1 cellular context compared by ENCODE assay signal in genomic region chr2:70248145-70248809, GRCh38.
TF ChIP-seq lines count a peak whose summit lies in the region.

Gene TIA1 (minus strand): TSS chr2:70248628. CDS start chr2:70248430, 198 bp downstream.

TF ChIP-seq in HepG2, 621 proteins besides CTCF, POLR2A, EP300 and RAD21 (continued from another document and continues in another):
- peak; percentile 94; the same call in 1 of the 2 replicates for TF ChIP-seq ZNF350 (CRISPR knock-in tag; IDR thresholded peaks at IDR 0.05; ENCODE audit: borderline replicate concordance, low read depth)
- TF ChIP-seq TCF12 (IDR thresholded peaks at IDR 0.05), result no peak
- peak; percentile 65; the same call in 1 of the 2 replicates for TF ChIP-seq TCF12 (CRISPR knock-in tag; IDR thresholded peaks at IDR 0.05)
- no peak for TF ChIP-seq REL (CRISPR knock-in tag; conservative IDR thresholded peaks at IDR 0.05)
- no peak for TF ChIP-seq ZFP37 (CRISPR knock-in tag; IDR thresholded peaks at IDR 0.05; ENCODE audit: borderline replicate concordance)
- TF ChIP-seq CEBPB (IDR thresholded peaks at IDR 0.05; ENCODE audit: borderline replicate concordance, low read depth, low read length), result peak; percentile 64; the same call in 1 of the 2 replicates
- TF ChIP-seq, protein P1, sequence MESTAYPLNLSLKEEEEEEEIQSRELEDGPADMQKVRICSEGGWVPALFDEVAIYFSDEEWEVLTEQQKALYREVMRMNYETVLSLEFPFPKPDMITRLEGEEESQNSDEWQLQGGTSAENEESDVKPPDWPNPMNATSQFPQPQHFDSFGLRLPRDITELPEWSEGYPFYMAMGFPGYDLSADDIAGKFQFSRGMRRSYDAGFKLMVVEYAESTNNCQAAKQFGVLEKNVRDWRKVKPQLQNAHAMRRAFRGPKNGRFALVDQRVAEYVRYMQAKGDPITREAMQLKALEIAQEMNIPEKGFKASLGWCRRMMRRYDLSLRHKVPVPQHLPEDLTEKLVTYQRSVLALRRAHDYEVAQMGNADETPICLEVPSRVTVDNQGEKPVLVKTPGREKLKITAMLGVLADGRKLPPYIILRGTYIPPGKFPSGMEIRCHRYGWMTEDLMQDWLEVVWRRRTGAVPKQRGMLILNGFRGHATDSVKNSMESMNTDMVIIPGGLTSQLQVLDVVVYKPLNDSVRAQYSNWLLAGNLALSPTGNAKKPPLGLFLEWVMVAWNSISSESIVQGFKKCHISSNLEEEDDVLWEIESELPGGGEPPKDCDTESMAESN (CRISPR knock-in tag; conservative IDR thresholded peaks at IDR 0.05), result peak; percentile 76
- TF ChIP-seq TCF7 (IDR thresholded peaks at IDR 0.05; ENCODE audit: low read depth), result no peak
- no peak for TF ChIP-seq E2F2 (CRISPR knock-in tag; IDR thresholded peaks at IDR 0.05; ENCODE audit: borderline replicate concordance)
- no peak for TF ChIP-seq NFE2L2 (IDR thresholded peaks at IDR 0.05; ENCODE audit: low read length)
- TF ChIP-seq SIN3A (IDR thresholded peaks at IDR 0.05; ENCODE audit: borderline replicate concordance, low read depth, low read length), result peak; percentile 62; the same call in 1 of the 2 replicates
- TF ChIP-seq RARA (CRISPR knock-in tag; IDR thresholded peaks at IDR 0.05), result peak; percentile 31; the same call in 1 of the 2 replicates
- TF ChIP-seq ZNF225 (CRISPR knock-in tag; IDR thresholded peaks at IDR 0.05), result peak; percentile 95
- peak; percentile 66; the same call in 1 of the 2 replicates for TF ChIP-seq MED1 (CRISPR knock-in tag; IDR thresholded peaks at IDR 0.05)
- TF ChIP-seq ZNF678 (CRISPR knock-in tag; IDR thresholded peaks at IDR 0.05), result peak; percentile 88; the same call in 1 of the 2 replicates
- no peak for TF ChIP-seq THYN1 (CRISPR knock-in tag; IDR thresholded peaks at IDR 0.05; ENCODE audit: borderline replicate concordance, low read depth)
- no peak for TF ChIP-seq RFX1 (IDR thresholded peaks at IDR 0.05)
- peak; percentile 58; the same call in 1 of the 2 replicates for TF ChIP-seq CBX5 (CRISPR knock-in tag; IDR thresholded peaks at IDR 0.05; ENCODE audit: borderline replicate concordance)
- 0 out of 2 replicates have a peak, but pooled peaks have one; percentile 83 for TF ChIP-seq ZBTB20 (CRISPR knock-in tag; IDR thresholded peaks at IDR 0.05; ENCODE audit: borderline replicate concordance, low read depth)
- TF ChIP-seq ZBTB38 (CRISPR knock-in tag; IDR thresholded peaks at IDR 0.05), result peak; percentile 90
- TF ChIP-seq NFE2 (CRISPR knock-in tag; IDR thresholded peaks at IDR 0.05), result no peak
- TF ChIP-seq ZNF749 (CRISPR knock-in tag; IDR thresholded peaks at IDR 0.05; ENCODE audit: borderline replicate concordance), result no peak; the same call in 1 of the 2 replicates
- TF ChIP-seq ZNF34 (CRISPR knock-in tag; IDR thresholded peaks at IDR 0.05; ENCODE audit: borderline replicate concordance), result peak; percentile 45; the same call in 1 of the 2 replicates
- TF ChIP-seq KDM3A (CRISPR knock-in tag; IDR thresholded peaks at IDR 0.05; ENCODE audit: low read depth), result peak; percentile 86
- TF ChIP-seq SPEN (CRISPR knock-in tag; IDR thresholded peaks at IDR 0.05; ENCODE audit: low read depth), result peak; percentile 79
- TF ChIP-seq XRCC5 (optimal IDR thresholded peaks at IDR 0.05; ENCODE audit: low read length), result peak; percentile 19
- TF ChIP-seq FOXC1 (CRISPR knock-in tag; IDR thresholded peaks at IDR 0.05; ENCODE audit: borderline replicate concordance), result peak; percentile 81; the same call in 1 of the 2 replicates
- peak; percentile 47; the same call in 1 of the 2 replicates for TF ChIP-seq ZNF430 (CRISPR knock-in tag; IDR thresholded peaks at IDR 0.05)
- peak; percentile 59; the same call in 1 of the 2 replicates for TF ChIP-seq THAP11 (CRISPR knock-in tag; IDR thresholded peaks at IDR 0.05)
- TF ChIP-seq, protein P2, sequence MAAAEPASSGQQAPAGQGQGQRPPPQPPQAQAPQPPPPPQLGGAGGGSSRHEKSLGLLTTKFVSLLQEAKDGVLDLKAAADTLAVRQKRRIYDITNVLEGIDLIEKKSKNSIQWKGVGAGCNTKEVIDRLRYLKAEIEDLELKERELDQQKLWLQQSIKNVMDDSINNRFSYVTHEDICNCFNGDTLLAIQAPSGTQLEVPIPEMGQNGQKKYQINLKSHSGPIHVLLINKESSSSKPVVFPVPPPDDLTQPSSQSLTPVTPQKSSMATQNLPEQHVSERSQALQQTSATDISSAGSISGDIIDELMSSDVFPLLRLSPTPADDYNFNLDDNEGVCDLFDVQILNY (CRISPR knock-in tag; conservative IDR thresholded peaks at IDR 0.05), result peak; percentile 61; the same call in 1 of the 2 replicates
- peak; percentile 79; the same call in 1 of the 2 replicates for TF ChIP-seq ZNF709 (CRISPR knock-in tag; IDR thresholded peaks at IDR 0.05)
- peak; percentile 70 for TF ChIP-seq MAX (IDR thresholded peaks at IDR 0.05)
- TF ChIP-seq, protein P3, sequence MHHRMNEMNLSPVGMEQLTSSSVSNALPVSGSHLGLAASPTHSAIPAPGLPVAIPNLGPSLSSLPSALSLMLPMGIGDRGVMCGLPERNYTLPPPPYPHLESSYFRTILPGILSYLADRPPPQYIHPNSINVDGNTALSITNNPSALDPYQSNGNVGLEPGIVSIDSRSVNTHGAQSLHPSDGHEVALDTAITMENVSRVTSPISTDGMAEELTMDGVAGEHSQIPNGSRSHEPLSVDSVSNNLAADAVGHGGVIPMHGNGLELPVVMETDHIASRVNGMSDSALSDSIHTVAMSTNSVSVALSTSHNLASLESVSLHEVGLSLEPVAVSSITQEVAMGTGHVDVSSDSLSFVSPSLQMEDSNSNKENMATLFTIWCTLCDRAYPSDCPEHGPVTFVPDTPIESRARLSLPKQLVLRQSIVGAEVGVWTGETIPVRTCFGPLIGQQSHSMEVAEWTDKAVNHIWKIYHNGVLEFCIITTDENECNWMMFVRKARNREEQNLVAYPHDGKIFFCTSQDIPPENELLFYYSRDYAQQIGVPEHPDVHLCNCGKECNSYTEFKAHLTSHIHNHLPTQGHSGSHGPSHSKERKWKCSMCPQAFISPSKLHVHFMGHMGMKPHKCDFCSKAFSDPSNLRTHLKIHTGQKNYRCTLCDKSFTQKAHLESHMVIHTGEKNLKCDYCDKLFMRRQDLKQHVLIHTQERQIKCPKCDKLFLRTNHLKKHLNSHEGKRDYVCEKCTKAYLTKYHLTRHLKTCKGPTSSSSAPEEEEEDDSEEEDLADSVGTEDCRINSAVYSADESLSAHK (CRISPR knock-in tag; IDR thresholded peaks at IDR 0.05; ENCODE audit: borderline replicate concordance), result 0 out of 2 replicates have a peak, but pooled peaks have one; percentile 51
- TF ChIP-seq STAG1 (CRISPR knock-in tag; IDR thresholded peaks at IDR 0.05), result no peak
- TF ChIP-seq, protein P4, sequence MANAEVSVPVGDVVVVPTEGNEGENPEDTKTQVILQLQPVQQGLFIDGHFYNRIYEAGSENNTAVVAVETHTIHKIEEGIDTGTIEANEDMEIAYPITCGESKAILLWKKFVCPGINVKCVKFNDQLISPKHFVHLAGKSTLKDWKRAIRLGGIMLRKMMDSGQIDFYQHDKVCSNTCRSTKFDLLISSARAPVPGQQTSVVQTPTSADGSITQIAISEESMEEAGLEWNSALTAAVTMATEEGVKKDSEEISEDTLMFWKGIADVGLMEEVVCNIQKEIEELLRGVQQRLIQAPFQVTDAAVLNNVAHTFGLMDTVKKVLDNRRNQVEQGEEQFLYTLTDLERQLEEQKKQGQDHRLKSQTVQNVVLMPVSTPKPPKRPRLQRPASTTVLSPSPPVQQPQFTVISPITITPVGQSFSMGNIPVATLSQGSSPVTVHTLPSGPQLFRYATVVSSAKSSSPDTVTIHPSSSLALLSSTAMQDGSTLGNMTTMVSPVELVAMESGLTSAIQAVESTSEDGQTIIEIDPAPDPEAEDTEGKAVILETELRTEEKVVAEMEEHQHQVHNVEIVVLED (CRISPR knock-in tag; IDR thresholded peaks at IDR 0.05; ENCODE audit: borderline replicate concordance), result peak; percentile 69; the same call in 1 of the 2 replicates
- TF ChIP-seq NFIB (CRISPR knock-in tag; IDR thresholded peaks at IDR 0.05; ENCODE audit: borderline replicate concordance), result no peak
- TF ChIP-seq, protein P5, sequence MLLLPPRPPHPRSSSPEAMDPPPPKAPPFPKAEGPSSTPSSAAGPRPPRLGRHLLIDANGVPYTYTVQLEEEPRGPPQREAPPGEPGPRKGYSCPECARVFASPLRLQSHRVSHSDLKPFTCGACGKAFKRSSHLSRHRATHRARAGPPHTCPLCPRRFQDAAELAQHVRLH (CRISPR knock-in tag; IDR thresholded peaks at IDR 0.05; ENCODE audit: borderline replicate concordance, low read depth), result peak; percentile 87; the same call in 1 of the 2 replicates
- TF ChIP-seq RNF2 (conservative IDR thresholded peaks at IDR 0.05; ENCODE audit: low read depth), result 0 out of 2 replicates have a peak, but pooled peaks have one; percentile 23
- TF ChIP-seq ATF4 (CRISPR knock-in tag; IDR thresholded peaks at IDR 0.05), result no peak
- TF ChIP-seq ZBTB7A (CRISPR knock-in tag; IDR thresholded peaks at IDR 0.05), result 0 out of 2 replicates have a peak, but pooled peaks have one; percentile 62
- TF ChIP-seq HCFC1 (IDR thresholded peaks at IDR 0.05; ENCODE audit: low read depth, low read length), result no peak
- TF ChIP-seq ZNF124 (CRISPR knock-in tag; IDR thresholded peaks at IDR 0.05), result no peak
- TF ChIP-seq PAWR (CRISPR knock-in tag; IDR thresholded peaks at IDR 0.05; ENCODE audit: borderline replicate concordance), result no peak; the same call in 1 of the 2 replicates
- TF ChIP-seq JUNB (CRISPR knock-in tag; IDR thresholded peaks at IDR 0.05; ENCODE audit: borderline replicate concordance), result no peak
- TF ChIP-seq RCOR2 (CRISPR knock-in tag; IDR thresholded peaks at IDR 0.05), result 0 out of 2 replicates have a peak, but pooled peaks have one; percentile 21
- no peak for TF ChIP-seq PREB (CRISPR knock-in tag; IDR thresholded peaks at IDR 0.05)
- TF ChIP-seq MYNN (CRISPR knock-in tag; IDR thresholded peaks at IDR 0.05; ENCODE audit: low read depth), result 0 out of 2 replicates have a peak, but pooled peaks have one; percentile 15
- no peak for TF ChIP-seq SP1 (IDR thresholded peaks at IDR 0.05)
- TF ChIP-seq SP1 (CRISPR knock-in tag; IDR thresholded peaks at IDR 0.05), result peak; percentile 38; the same call in 1 of the 2 replicates
- peak; percentile 54; the same call in 1 of the 2 replicates for TF ChIP-seq BCL3 (CRISPR knock-in tag; IDR thresholded peaks at IDR 0.05)
- no peak for TF ChIP-seq KAT2B (IDR thresholded peaks at IDR 0.05; ENCODE audit: borderline replicate concordance, low read depth, low read length)
- peak; percentile 81; the same call in 1 of the 2 replicates for TF ChIP-seq ZNF354B (CRISPR knock-in tag; IDR thresholded peaks at IDR 0.05)
- peak; percentile 72; the same call in 1 of the 2 replicates for TF ChIP-seq CCDC6 (CRISPR knock-in tag; IDR thresholded peaks at IDR 0.05)
- TF ChIP-seq GTF2F1 (IDR thresholded peaks at IDR 0.05; ENCODE audit: low read length), result no peak
- TF ChIP-seq SUZ12 (IDR thresholded peaks at IDR 0.05; ENCODE audit: low read depth, low read length), result no peak
- TF ChIP-seq FUBP1 (CRISPR knock-in tag; IDR thresholded peaks at IDR 0.05; ENCODE audit: borderline replicate concordance), result no peak
- TF ChIP-seq BRCA1 (CRISPR knock-in tag; IDR thresholded peaks at IDR 0.05), result peak; percentile 54; the same call in 1 of the 2 replicates
- no peak; the same call in 1 of the 2 replicates for TF ChIP-seq ZZZ3 (CRISPR knock-in tag; IDR thresholded peaks at IDR 0.05; ENCODE audit: borderline replicate concordance)
